ENCODE assay signal across 11 cellular contexts in the genomic region with DNA sequence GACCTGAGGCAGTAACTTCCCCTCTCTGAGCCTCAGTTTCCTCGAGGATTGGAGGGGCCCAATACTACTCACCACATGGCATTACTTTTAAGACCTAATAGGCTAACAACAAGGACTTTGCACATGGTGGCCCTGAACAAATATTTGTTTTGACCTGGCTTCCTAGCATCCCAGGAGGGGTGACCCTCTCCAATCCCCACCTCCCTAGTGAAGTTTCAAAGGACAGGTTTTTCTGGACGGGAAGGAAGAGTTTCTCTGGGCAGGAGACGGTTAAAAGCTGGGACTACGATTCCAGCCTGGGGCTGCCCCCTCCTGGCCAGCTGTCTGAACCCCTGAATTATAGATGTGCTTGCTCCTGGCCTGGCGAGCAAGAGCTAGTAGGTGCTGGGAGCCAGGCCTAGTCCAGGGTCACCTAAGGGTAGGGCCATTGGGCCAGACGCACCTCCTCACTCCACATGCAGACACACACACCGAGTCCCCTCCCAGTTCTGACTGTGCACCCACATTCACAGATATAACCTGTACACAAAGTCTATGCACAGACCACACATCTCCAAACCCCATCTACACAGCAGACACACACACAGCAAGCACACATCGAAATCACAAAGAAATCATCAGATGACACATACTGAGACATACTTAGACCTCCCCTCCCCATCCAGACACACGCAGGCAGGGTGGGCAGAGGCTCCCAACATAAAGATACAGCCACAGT. TPM values are rescaled to one million over a fixed set of nuclear protein-coding genes. Genes with fewer than 3 reads are reported as not detected.
DNase-seq lines count a peak whose midpoint lies in the region; ATAC-seq and TF ChIP-seq lines count a peak whose summit lies in the region.
"Had no signal": no experiment of that assay in that cellular context is flagged by ENCODE, and none has a peak within 500 bp of the region (broad histone marks: within the 10 kb centered on the region; RNA-seq: fewer than 3 reads in every experiment).

No MANE protein-coding gene starts in this region.

- no peak overlapping the region for H3K4me2 ChIP-seq in PC-3 (ENCODE audit: low read length)

- intact Hi-C loops in A673 (cut with micrococcal nuclease; ENCODE audit: unreplicated experiment) (loop anchor here (5.0 to 10.0 kb wide), 3 partner anchors 97 to 511 kb away; no protein-coding TSS in a partner anchor), PC-3 (cut with micrococcal nuclease) (loop anchor here (10.0 kb wide), 1 partner anchor 531 kb away; no protein-coding TSS in a partner anchor)

- POLR2A ChIA-PET in A673 (lab: Charles Lee; ENCODE audit: low non-redundant PET): no interaction called here
- POLR2A ChIA-PET in PC-3 (lab: Charles Lee; ENCODE audit: unreplicated experiment): no interaction called here

- H3K36me3 ChIP-seq in A673 (ENCODE audit: insufficient read depth, low read length, poor library complexity, severe bottlenecking) (no peaks in the 10 kb centered on the region), PC-3 (ENCODE audit: low read depth, low read length) (no peaks in the 10 kb centered on the region)
- H3K36me3 ChIP-seq: SJSA1, upper lobe of left lung had no signal

- H3K79me2 ChIP-seq in PC-3 (ENCODE audit: low read length): peaks cover 12% of the 10 kb centered on the region

- H3K9me3 ChIP-seq in A673 (ENCODE audit: low read depth, low read length, poor library complexity, severe bottlenecking): no peaks in the 10 kb centered on the region
- no peaks in the 10 kb centered on the region for H3K9me3 ChIP-seq in PC-3 (ENCODE audit: low read length)
- H3K9me3 ChIP-seq: SJSA1 had no signal

- no peak overlapping the region for H3K4me3 ChIP-seq in A673 (ENCODE audit: low read depth, low read length, poor library complexity, severe bottlenecking)
- H3K4me3 ChIP-seq in GM12865 (ENCODE audit: low read depth, low read length): no peak overlapping the region
- H3K4me3 ChIP-seq in PC-3 (ENCODE audit: low read length): no peak overlapping the region
- no peak overlapping the region for H3K4me3 ChIP-seq in fibroblast of mammary gland (ENCODE audit: control insufficient read depth, low read depth, low read length)
- H3K4me3 ChIP-seq: SJSA1, upper lobe of left lung had no signal

- no peak overlapping the region for H2AFZ ChIP-seq in PC-3 (ENCODE audit: low read length)

- H3K27me3 ChIP-seq in A673 (replicated peaks; ENCODE audit: insufficient read depth, low read depth, low read length, poor library complexity): peaks cover 13% of the 10 kb centered on the region
- H3K27me3 ChIP-seq in PC-3 (ENCODE audit: low read length): no peaks in the 10 kb centered on the region

- ATAC-seq in PC-3 (no peak), GM18867 (IDR thresholded peaks at IDR 0.05; ENCODE audit: unreplicated experiment) (no peak)

- BruUV-seq in A673 (replicated peaks; lab: Mats Ljungman, UMichigan): no TSS peak
- BruUV-seq in PC-3 (replicated peaks; lab: Mats Ljungman, UMichigan): no TSS peak

- no peaks in the 10 kb centered on the region for H3K9me2 ChIP-seq in PC-3 (replicated peaks; ENCODE audit: low read length)

- no peak for DNase-seq in A673 (ENCODE audit: low spot score)
- DNase-seq in GM12865 (ENCODE audit: low read depth): no peak
- DNase-seq in PC-3: peak; percentile 19
- DNase-seq in fibroblast of mammary gland (ENCODE audit: low read depth): no peak
- no peak for DNase-seq in epidermal melanocyte (ENCODE audit: insufficient read length, low spot score)
- no peak for DNase-seq in NCI-H187 (lab: John Stamatoyannopoulos, UW)
- DNase-seq in NCI-H187 treated with DMSO at 0.1 percent for 48 hours (lab: John Stamatoyannopoulos, UW): no peak
- DNase-seq: activated T-cell treated with anti-CD3 and anti-CD28 coated beads, Interleukin-2, amount 50 U/mL, for 4 hours had no signal

- TF ChIP-seq CTCF in A673 (conservative IDR thresholded peaks at IDR 0.05; ENCODE audit: low read depth, low read length) (peak; percentile 43), GM12865 (IDR thresholded peaks at IDR 0.05; ENCODE audit: insufficient read depth, low read depth, low read length, missing control alignments) (peak; percentile 37), PC-3 (conservative IDR thresholded peaks at IDR 0.05; ENCODE audit: low read depth, low read length) (peak; percentile 51), fibroblast of mammary gland (conservative IDR thresholded peaks at IDR 0.05; ENCODE audit: control insufficient read depth, insufficient read depth, low read depth, low read length) (peak; percentile 28)

- no peak overlapping the region for H3K27ac ChIP-seq in A673 (ENCODE audit: low read depth, low read length, poor library complexity, severe bottlenecking)
- H3K27ac ChIP-seq in PC-3 (ENCODE audit: low read length): no peak overlapping the region
- H3K27ac ChIP-seq: SJSA1, upper lobe of left lung had no signal

- CTCF ChIA-PET in A673 (lab: Charles Lee) (no interaction called here), PC-3 (lab: Charles Lee) (interaction anchor here (0.7 kb wide), 1 partner anchor 27 kb away, joined by 3 read pairs; no protein-coding TSS in a partner anchor)

- no peak overlapping the region for H3K9ac ChIP-seq in PC-3 (ENCODE audit: low read length)

- H3K4me1 ChIP-seq in A673 (ENCODE audit: insufficient read depth, low read length, poor library complexity, severe bottlenecking) (peaks cover 23% of the 10 kb centered on the region), PC-3 (ENCODE audit: insufficient read depth, low read length) (peaks cover 21% of the 10 kb centered on the region)

- H3F3A ChIP-seq in PC-3 (ENCODE audit: low read length, unreplicated experiment): no peaks in the 10 kb centered on the region

- H4K20me1 ChIP-seq in PC-3 (ENCODE audit: low read length): no peaks in the 10 kb centered on the region

RNA-seq across cellular contexts. Expression of a gene that starts 2.7 kb away (rescaled TPM):
- total RNA-seq in A673 (2021) (3.8 and 5.5 TPM in 2 replicates), PC-3 (2014; rRNA removed) (3.6 and 6.3 TPM in 2 replicates)

RNA-seq across cellular contexts. Expression of a gene that starts 22.6 kb away (rescaled TPM):
- total RNA-seq in A673 (2021): 133 and 137 TPM in 2 replicates
- 128 and 160 TPM in 2 replicates for total RNA-seq in PC-3 (2014; rRNA removed)
